12 cellular contexts compared by ENCODE assay signal in the genomic region with DNA sequence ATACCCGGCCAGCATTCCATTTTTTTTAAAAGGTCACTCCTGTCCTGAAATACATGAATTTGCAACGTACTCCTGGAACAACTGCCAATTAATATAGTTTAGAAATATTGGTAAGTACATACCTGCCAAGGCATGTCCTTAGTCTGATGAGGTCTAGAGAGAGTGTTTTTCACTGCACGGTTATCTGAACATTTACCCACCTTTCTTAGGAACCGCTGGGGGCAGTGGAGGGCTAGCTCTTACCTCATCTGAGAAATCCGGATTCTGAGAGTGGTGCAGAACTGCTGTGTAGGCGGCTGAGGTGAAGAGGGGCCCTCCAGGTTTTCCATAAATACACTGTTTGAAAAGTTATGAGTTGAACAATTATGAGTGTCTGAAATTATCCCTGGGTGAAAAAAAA.
DNase-seq lines count a peak whose midpoint lies in the region; ATAC-seq, FAIRE-seq and TF ChIP-seq lines count a peak whose summit lies in the region.
"Had no signal": no experiment of that assay in that cellular context is flagged by ENCODE, and none has a peak within 500 bp of the region (broad histone marks: within the 10 kb centered on the region; RNA-seq: fewer than 3 reads in every experiment).

No MANE protein-coding gene starts in this region.

- H3K4me3 Mint-ChIP-seq in activated naive CD4-positive, alpha-beta T cell treated with anti-CD3 and anti-CD28 coated beads for 36 hours = no peak overlapping the region

- H3K36me3 Mint-ChIP-seq in activated naive CD4-positive, alpha-beta T cell treated with anti-CD3 and anti-CD28 coated beads for 36 hours (ENCODE audit: low read depth) = peaks cover 63% of the 10 kb centered on the region

- intact Hi-C loops in vagina (cut with DNase I) = no loop called here
- intact Hi-C loops in activated naive CD4-positive, alpha-beta T cell treated with anti-CD3 and anti-CD28 coated beads for 36 hours (cut with micrococcal nuclease) = no loop called here

- H3K9me3 ChIP-seq in vagina = no peaks in the 10 kb centered on the region
- H3K9me3 ChIP-seq: pancreas, SK-N-SH had no signal

- H3K27me3 ChIP-seq in vagina = no peaks in the 10 kb centered on the region
- H3K27me3 ChIP-seq: pancreas had no signal

- CTCF ChIA-PET in activated naive CD4-positive, alpha-beta T cell treated with anti-CD3 and anti-CD28 coated beads for 36 hours (lab: Charles Lee) = interaction anchor here (1.0 kb wide), 1 partner anchor 46 kb away, joined by 3 read pairs; no protein-coding TSS in a partner anchor

- peak; percentile 15 for DNase-seq in RPMI7951 (ENCODE audit: low read depth)
- no peak for DNase-seq in fibroblast of villous mesenchyme (ENCODE audit: low read depth)
- DNase-seq in vagina (ENCODE audit: extremely low spot score in 2 of 2) = no peak
- DNase-seq in activated naive CD4-positive, alpha-beta T cell treated with anti-CD3 and anti-CD28 coated beads for 36 hours = no peak
- DNase-seq in RCC 7860 (ENCODE audit: low spot score) = no peak
- DNase-seq: activated CD4-positive, alpha-beta T cell treated with anti-CD3 and anti-CD28 coated beads for 1 hour had no signal

- TF ChIP-seq CTCF in C4-2B (conservative IDR thresholded peaks at IDR 0.05) (peak; percentile 18), fibroblast of villous mesenchyme (IDR thresholded peaks at IDR 0.05; ENCODE audit: insufficient read depth, low read depth, low read length) (peak; percentile 12), vagina (IDR thresholded peaks at IDR 0.05) (no peak)

- TF ChIP-seq POLR2A in vagina (IDR thresholded peaks at IDR 0.05) = no peak

- ATAC-seq in GM19372 (IDR thresholded peaks at IDR 0.05; ENCODE audit: low read depth, unreplicated experiment) (peak; percentile 74), HG03378 (IDR thresholded peaks at IDR 0.05; ENCODE audit: unreplicated experiment) (no peak)
- ATAC-seq: pancreas had no signal

- H3K4me3 ChIP-seq in fibroblast of villous mesenchyme (ENCODE audit: low read depth, low read length) = no peak overlapping the region
- no peak overlapping the region for H3K4me3 ChIP-seq in vagina
- H3K4me3 ChIP-seq: pancreas had no signal

- H3K27me3 Mint-ChIP-seq in activated naive CD4-positive, alpha-beta T cell treated with anti-CD3 and anti-CD28 coated beads for 36 hours (ENCODE audit: low read depth) = no peaks in the 10 kb centered on the region

- FAIRE-seq in RCC 7860 (lab: Jason Lieb, UNC) = no peak
- FAIRE-seq: G401.6, pancreas had no signal

- H3K9me3 Mint-ChIP-seq in activated naive CD4-positive, alpha-beta T cell treated with anti-CD3 and anti-CD28 coated beads for 36 hours = no peaks in the 10 kb centered on the region

- H3K27ac Mint-ChIP-seq in activated naive CD4-positive, alpha-beta T cell treated with anti-CD3 and anti-CD28 coated beads for 36 hours = no peak overlapping the region

- H3K4me1 ChIP-seq in vagina = peaks cover 5% of the 10 kb centered on the region
- H3K4me1 ChIP-seq: pancreas had no signal

- H3K27ac ChIP-seq in C4-2B (no peak overlapping the region), vagina (no peak overlapping the region)
- H3K27ac ChIP-seq: pancreas had no signal

- H3K4me1 Mint-ChIP-seq in activated naive CD4-positive, alpha-beta T cell treated with anti-CD3 and anti-CD28 coated beads for 36 hours (ENCODE audit: low read depth) = peaks cover 18% of the 10 kb centered on the region

- peaks cover 0 to 7% of the 10 kb centered on the region in 2 donors for H3K36me3 ChIP-seq in vagina
- H3K36me3 ChIP-seq: pancreas had no signal

Comparison
In these comparisons a context has a peak if more than half of its experiments do, and no peak if none do; other contexts are left out.
1. CTCF ChIP-seq: peak in C4-2B (single experiment) and fibroblast of villous mesenchyme (single experiment); none in vagina (0 of 3).